8 cellular contexts compared by ENCODE assay signal in genomic region chr3:142577701-142578308, GRCh38. TPM values are rescaled to one million over a fixed set of nuclear protein-coding genes. Genes with fewer than 3 reads are reported as not detected.
DNase-seq lines count a peak whose midpoint lies in the region; ATAC-seq and TF ChIP-seq lines count a peak whose summit lies in the region.

No MANE protein-coding gene starts in this region.

- H3K27me3 ChIP-seq in A673 (replicated peaks; ENCODE audit: insufficient read depth, low read depth, low read length, poor library complexity) (no peaks in the 10 kb centered on the region), HCT116 (ENCODE audit: insufficient read depth, low read length) (no peaks in the 10 kb centered on the region), adrenal gland (no peaks in the 10 kb centered on the region), right lobe of liver (no peaks in the 10 kb centered on the region)

- H3K27ac ChIP-seq in A673 (ENCODE audit: low read depth, low read length, poor library complexity, severe bottlenecking) = peak overlapping the region; percentile 84
- peak overlapping the region; percentile 70 for H3K27ac ChIP-seq in HCT116 (ENCODE audit: low read depth, low read length)
- H3K27ac ChIP-seq in adrenal gland = peak overlapping the region; percentile 69 to 96 (median 93)
- H3K27ac ChIP-seq in right lobe of liver = peak overlapping the region; percentile 90 to 93 (median 92)
- no peak overlapping the region for H3K27ac ChIP-seq in urinary bladder (ENCODE audit: low read depth)

- no peak overlapping the region for H2AFZ ChIP-seq in HCT116 (ENCODE audit: low read depth, low read length, poor library complexity, severe bottlenecking)

- H3K4me3 ChIP-seq in A673 (ENCODE audit: low read depth, low read length, poor library complexity, severe bottlenecking) (peak overlapping the region; percentile 93), HCT116 (replicated peaks in 1 of 2; ENCODE audit: low read depth in 1 of 2, low read length in 2 of 2) (peak overlapping the region; percentile 82 to 83), adrenal gland (peak overlapping the region; percentile 40 to 80 (median 70)), right lobe of liver (peak overlapping the region; percentile 70 to 80 (median 72)), urinary bladder (ENCODE audit: low read depth, low read length) (peak overlapping the region; percentile 65)

- H4K20me1 ChIP-seq in HCT116 (ENCODE audit: insufficient read depth) = no peaks in the 10 kb centered on the region

- intact Hi-C loops in A673 (cut with micrococcal nuclease; ENCODE audit: unreplicated experiment) = loop anchor here (5.0 kb wide), 1 partner anchor 424 kb away; the partner anchor contains the start of gene U2SURP
- intact Hi-C loops in HCT116 (cut with micrococcal nuclease) = no loop called here
- intact Hi-C loops in adrenal gland (cut with DNase I) = no loop called here
- intact Hi-C loops in right lobe of liver (cut with DNase I) = no loop called here

- no peak for TF ChIP-seq RAD21 in HCT116 (IDR thresholded peaks at IDR 0.05; ENCODE audit: low read depth)

- peaks cover 57% of the 10 kb centered on the region for H3K79me2 ChIP-seq in HCT116 (ENCODE audit: insufficient read depth, low read length)

- POLR2A ChIA-PET in A673 (lab: Charles Lee; ENCODE audit: low non-redundant PET) (no interaction called here), HCT116 (lab: Charles Lee) (interaction anchor here (1.2 to 1.4 kb wide), 2 partner anchors 9 to 340 kb away, joined by 3 to 5 read pairs; no protein-coding TSS in a partner anchor)

- ATAC-seq in HCT116 (no peak), right lobe of liver (peak in 1 of 4 donors; percentile 7), HG03521 (IDR thresholded peaks at IDR 0.05; ENCODE audit: unreplicated experiment) (no peak), HG03280 (IDR thresholded peaks at IDR 0.05; ENCODE audit: unreplicated experiment) (no peak)

- RAD21 ChIA-PET in HCT116 (lab: Charles Lee; ENCODE audit: low non-redundant PET in 1 of 2, low total read pairs in 2 of 2, uncharacterized antibody in 2 of 2, unreplicated experiment in 2 of 2) = interaction anchor here in 1 of 2 experiments (1.2 kb wide), 1 partner anchor 9 kb away, joined by 3 read pairs; no protein-coding TSS in a partner anchor

- no peaks in the 10 kb centered on the region for H3K9me2 ChIP-seq in HCT116 (ENCODE audit: insufficient read depth)

- TSS peak; percentile 52 for BruUV-seq in A673 (replicated peaks; lab: Mats Ljungman, UMichigan)
- TSS peak; percentile 53 for BruUV-seq in HCT116 (replicated peaks; lab: Mats Ljungman, UMichigan)

- CTCF ChIA-PET in A673 (lab: Charles Lee) (interaction anchor here (1.1 kb wide), 1 partner anchor 252 kb away, joined by 3 read pairs; no protein-coding TSS in a partner anchor), HCT116 (lab: Charles Lee) (interaction anchor here (0.7 to 1.0 kb wide), 4 partner anchors 9 to 452 kb away, joined by 3 to 4 read pairs (median 3); no protein-coding TSS in a partner anchor)

- DNase-seq in A673 (ENCODE audit: low spot score) (peak; percentile 31), HCT116 (ENCODE audit: low read depth, low spot score) (no peak), adrenal gland (no peak), right lobe of liver (no peak), nucleus accumbens (lab: John Stamatoyannopoulos, UW) (no peak)

- H3K9me3 ChIP-seq in A673 (ENCODE audit: low read depth, low read length, poor library complexity, severe bottlenecking) (no peaks in the 10 kb centered on the region), HCT116 (ENCODE audit: control insufficient read depth in 1 of 2, insufficient read depth in 1 of 2, low read depth in 1 of 2, low read length in 2 of 2) (no peaks in the 10 kb centered on the region), adrenal gland (replicated peaks in 1 of 3) (no peaks in the 10 kb centered on the region), right lobe of liver (no peaks in the 10 kb centered on the region)

- no peak for TF ChIP-seq CTCF in A673 (conservative IDR thresholded peaks at IDR 0.05; ENCODE audit: low read depth, low read length)
- no peak for TF ChIP-seq CTCF in HCT116 (IDR thresholded peaks at IDR 0.05 in 2 of 3, conservative IDR thresholded peaks at IDR 0.05 in 1 of 3; ENCODE audit: borderline replicate concordance in 1 of 3, insufficient read depth in 1 of 3, low read depth in 2 of 3, low read length in 2 of 3)
- TF ChIP-seq CTCF in adrenal gland (IDR thresholded peaks at IDR 0.05) = no peak
- no peak for TF ChIP-seq CTCF in right lobe of liver (IDR thresholded peaks at IDR 0.05)

- H3K36me3 ChIP-seq in A673 (ENCODE audit: insufficient read depth, low read length, poor library complexity, severe bottlenecking) (no peaks in the 10 kb centered on the region), HCT116 (ENCODE audit: control insufficient read depth in 1 of 2, insufficient read depth in 2 of 2, low read length in 2 of 2) (peaks cover 0 to 6% of the 10 kb centered on the region in 2 experiments; a peak in 1 of 4 replicates), adrenal gland (replicated peaks in 1 of 2) (no peaks in the 10 kb centered on the region), right lobe of liver (no peaks in the 10 kb centered on the region), urinary bladder (ENCODE audit: insufficient read depth) (no peaks in the 10 kb centered on the region)

- peak overlapping the region; percentile 78 for H3K4me2 ChIP-seq in HCT116 (ENCODE audit: low read length)

- H3K4me1 ChIP-seq in A673 (ENCODE audit: insufficient read depth, low read length, poor library complexity, severe bottlenecking) = no peaks in the 10 kb centered on the region
- H3K4me1 ChIP-seq in HCT116 (ENCODE audit: control insufficient read depth in 1 of 2, insufficient read depth in 2 of 2, low read length in 2 of 2) = peaks cover 5 to 18% of the 10 kb centered on the region in 2 experiments; a peak in 3 of 4 replicates
- peaks cover 31 to 45% of the 10 kb centered on the region in 2 donors for H3K4me1 ChIP-seq in adrenal gland (replicated peaks in 1 of 2)
- peaks cover 0 to 14% (median 6%) of the 10 kb centered on the region in 4 donors for H3K4me1 ChIP-seq in right lobe of liver
- no peaks in the 10 kb centered on the region for H3K4me1 ChIP-seq in urinary bladder (ENCODE audit: insufficient read depth)

- peak overlapping the region; percentile 90 for H3K9ac ChIP-seq in HCT116 (ENCODE audit: low read length)

- WGBS in adrenal gland, 4 donors = 4 to 7% (median 4%) methylated on average over 12 of the region's 12 CpGs
- WGBS in right lobe of liver (ENCODE audit: insufficient coverage, low coverage, low lambda C conversion rate, missing lambda C conversion rate) = 1% methylated on average over 12 of the region's 12 CpGs
- WGBS in urinary bladder = 8% methylated on average over 12 of the region's 12 CpGs

- TF ChIP-seq POLR2A in HCT116 (IDR thresholded peaks at IDR 0.05; ENCODE audit: borderline replicate concordance, extremely low read depth, insufficient read depth, insufficient read length) (no peak), adrenal gland (IDR thresholded peaks at IDR 0.05) (no peak), right lobe of liver (IDR thresholded peaks at IDR 0.05) (no peak)

TF ChIP-seq in HCT116, 20 proteins besides CTCF, POLR2A, EP300 and RAD21 (continues in another document):
- no peak for TF ChIP-seq ZFX (IDR thresholded peaks at IDR 0.05)
- TF ChIP-seq MAX (IDR thresholded peaks at IDR 0.05) = no peak
- TF ChIP-seq FOSL1 (IDR thresholded peaks at IDR 0.05; ENCODE audit: low read depth) = no peak
- no peak for TF ChIP-seq ZNF274 (IDR thresholded peaks at IDR 0.05; ENCODE audit: low read depth, low read length)
- TF ChIP-seq ZBTB33 (IDR thresholded peaks at IDR 0.05; ENCODE audit: extremely low read depth, insufficient replicate concordance, low read length) = no peak
- no peak for TF ChIP-seq TCF7L2 (IDR thresholded peaks at IDR 0.05; ENCODE audit: borderline replicate concordance, extremely low read depth, insufficient read depth, insufficient read length)
- TF ChIP-seq EZH2phosphoT487 (IDR thresholded peaks at IDR 0.05; ENCODE audit: borderline replicate concordance) = no peak
- no peak for TF ChIP-seq SRF (IDR thresholded peaks at IDR 0.05; ENCODE audit: low read depth)
- no peak for TF ChIP-seq SIN3A (IDR thresholded peaks at IDR 0.05; ENCODE audit: low read depth)
- no peak for TF ChIP-seq ATF3 (IDR thresholded peaks at IDR 0.05)

RNA-seq across cellular contexts. Expression of gene ATR, which starts 0.7 kb away (rescaled TPM):
- 27.5 and 28.3 TPM in 2 replicates for total RNA-seq in A673 (2021)
- total RNA-seq in HCT116 (2021; ENCODE audit: unreplicated experiment) = 24.7 TPM
- polyA plus RNA-seq in HCT116 (2012) = 4.2 and 7.2 TPM in 2 replicates
- 10 to 100 TPM; 34.7 to 70.5 (median 50.9) TPM for total RNA-seq in adrenal gland
- 100 to 1,000 TPM in 1 of 3 donors, 10 to 100 TPM in 2; 44.9 to 131 (median 54.3) TPM for polyA plus RNA-seq in adrenal gland
- 10 to 100 TPM in 5 of 6 experiments, 1 to 10 TPM in 1; 8.0 to 26.9 (median 15.7) TPM for total RNA-seq in right lobe of liver
- 53.8 TPM for total RNA-seq in urinary bladder
- polyA plus RNA-seq in urinary bladder = 8.1 TPM

RNA-seq across cellular contexts. Expression of gene PLS1, which starts 18.4 kb away (rescaled TPM):
- total RNA-seq in A673 (2021) = 6.4 and 8.9 TPM in 2 replicates
- 38.8 TPM for total RNA-seq in HCT116 (2021; ENCODE audit: unreplicated experiment)
- polyA plus RNA-seq in HCT116 (2012) = 15.7 and 20.5 TPM in 2 replicates
- 10 to 100 TPM in 1 of 8 donors, 1 to 10 TPM in 7; 5.6 to 12.9 (median 7.9) TPM for total RNA-seq in adrenal gland
- polyA plus RNA-seq in adrenal gland = 10 to 100 TPM in 1 of 3 donors, 1 to 10 TPM in 1, under 1 TPM in 1; 0.74 to 11.9 (median 1.4) TPM
- total RNA-seq in right lobe of liver = 10 to 100 TPM; 13.0 to 30.5 (median 18.2) TPM
- total RNA-seq in urinary bladder = 29.8 TPM
- polyA plus RNA-seq in urinary bladder = 2.6 TPM
